Comparison of ENCODE assay signal across 14 cellular contexts in genomic region chrX:95919605-95920004, GRCh38.
DNase-seq lines count a peak whose midpoint lies in the region; ATAC-seq lines count a peak whose summit lies in the region.
"Had no signal": no experiment of that assay in that cellular context is flagged by ENCODE, and none has a peak within 500 bp of the region (broad histone marks: within the 10 kb centered on the region; RNA-seq: fewer than 3 reads in every experiment).

No MANE protein-coding gene starts in this region.

- no peak for ATAC-seq in T-helper 17 cell
- no peak for ATAC-seq in activated CD8-positive, alpha-beta memory T cell treated with anti-CD3 and anti-CD28 coated beads, Interleukin-2, amount 10 ng/mL, durations not matched to agents 7 days and 5 days
- ATAC-seq: GM12878 had no signal

- peak overlapping the region; percentile 11 for H3K27ac Mint-ChIP-seq in T-helper 17 cell
- H3K27ac Mint-ChIP-seq in activated CD4-positive, alpha-beta T cell treated with anti-CD3 and anti-CD28 coated beads, Interleukin-2, amount 10 ng/mL, durations not matched to agents 24 days and 14 days: no peak overlapping the region
- H3K27ac Mint-ChIP-seq in activated CD8-positive, alpha-beta memory T cell treated with anti-CD3 and anti-CD28 coated beads, Interleukin-2, amount 10 ng/mL, durations not matched to agents 7 days and 5 days: no peak overlapping the region
- H3K27ac Mint-ChIP-seq: CD4-positive, CD25-positive, alpha-beta regulatory T cell had no signal

- no peaks in the 10 kb centered on the region for H3K9me3 Mint-ChIP-seq in activated CD4-positive, alpha-beta T cell treated with anti-CD3 and anti-CD28 coated beads, Interleukin-2, amount 10 ng/mL, durations not matched to agents 24 days and 14 days
- peaks cover 6% of the 10 kb centered on the region for H3K9me3 Mint-ChIP-seq in activated CD8-positive, alpha-beta memory T cell treated with anti-CD3 and anti-CD28 coated beads, Interleukin-2, amount 10 ng/mL, durations not matched to agents 7 days and 5 days (ENCODE audit: low read depth)

- intact Hi-C loops in activated CD4-positive, alpha-beta T cell treated with anti-CD3 and anti-CD28 coated beads, Interleukin-2, amount 10 ng/mL, durations not matched to agents 24 days and 14 days (cut with micrococcal nuclease): no loop called here

- CTCF ChIA-PET in activated CD8-positive, alpha-beta memory T cell treated with anti-CD3 and anti-CD28 coated beads, Interleukin-2, amount 10 ng/mL, durations not matched to agents 7 days and 5 days (lab: Charles Lee): no interaction called here

- no peaks in the 10 kb centered on the region for H3K9me3 ChIP-seq in T-helper 17 cell (ENCODE audit: control insufficient read depth, low read length, poor library complexity, severe bottlenecking)
- H3K9me3 ChIP-seq: BLaER1 treated with 17β-estradiol and CSF1 and Interleukin-3, amounts not matched to agents 10 nM and 100 nM had no signal

- H3K36me3 Mint-ChIP-seq in T-helper 17 cell (ENCODE audit: low read depth): no peaks in the 10 kb centered on the region
- no peaks in the 10 kb centered on the region for H3K36me3 Mint-ChIP-seq in activated CD4-positive, alpha-beta T cell treated with anti-CD3 and anti-CD28 coated beads, Interleukin-2, amount 10 ng/mL, durations not matched to agents 24 days and 14 days (ENCODE audit: low read depth)
- no peaks in the 10 kb centered on the region for H3K36me3 Mint-ChIP-seq in activated CD8-positive, alpha-beta memory T cell treated with anti-CD3 and anti-CD28 coated beads, Interleukin-2, amount 10 ng/mL, durations not matched to agents 7 days and 5 days
- H3K36me3 Mint-ChIP-seq: CD4-positive, CD25-positive, alpha-beta regulatory T cell had no signal

- no peaks in the 10 kb centered on the region for H3K27me3 Mint-ChIP-seq in T-helper 17 cell
- H3K27me3 Mint-ChIP-seq in activated CD4-positive, alpha-beta T cell treated with anti-CD3 and anti-CD28 coated beads, Interleukin-2, amount 10 ng/mL, durations not matched to agents 24 days and 14 days: no peaks in the 10 kb centered on the region
- H3K27me3 Mint-ChIP-seq in activated CD8-positive, alpha-beta memory T cell treated with anti-CD3 and anti-CD28 coated beads, Interleukin-2, amount 10 ng/mL, durations not matched to agents 7 days and 5 days: no peaks in the 10 kb centered on the region
- H3K27me3 Mint-ChIP-seq: CD4-positive, CD25-positive, alpha-beta regulatory T cell had no signal

- H3K4me3 Mint-ChIP-seq in T-helper 17 cell: no peak overlapping the region
- H3K4me3 Mint-ChIP-seq in activated CD4-positive, alpha-beta T cell treated with anti-CD3 and anti-CD28 coated beads, Interleukin-2, amount 10 ng/mL, durations not matched to agents 24 days and 14 days: no peak overlapping the region
- no peak overlapping the region for H3K4me3 Mint-ChIP-seq in activated CD8-positive, alpha-beta memory T cell treated with anti-CD3 and anti-CD28 coated beads, Interleukin-2, amount 10 ng/mL, durations not matched to agents 7 days and 5 days
- H3K4me3 Mint-ChIP-seq: CD4-positive, CD25-positive, alpha-beta regulatory T cell had no signal

- no peaks in the 10 kb centered on the region for H3K4me1 Mint-ChIP-seq in T-helper 17 cell
- H3K4me1 Mint-ChIP-seq in activated CD4-positive, alpha-beta T cell treated with anti-CD3 and anti-CD28 coated beads, Interleukin-2, amount 10 ng/mL, durations not matched to agents 24 days and 14 days: no peaks in the 10 kb centered on the region
- H3K4me1 Mint-ChIP-seq in activated CD8-positive, alpha-beta memory T cell treated with anti-CD3 and anti-CD28 coated beads, Interleukin-2, amount 10 ng/mL, durations not matched to agents 7 days and 5 days: no peaks in the 10 kb centered on the region
- H3K4me1 Mint-ChIP-seq: CD4-positive, CD25-positive, alpha-beta regulatory T cell had no signal

- DNase-seq in DMS53 (lab: John Stamatoyannopoulos, UW): peak; percentile 7
- DNase-seq in DMS53 treated with DMSO at 0.1 percent for 48 hours (lab: John Stamatoyannopoulos, UW; ENCODE audit: unreplicated experiment): no peak
- no peak for DNase-seq in T-helper 17 cell
- DNase-seq in iPS-NIHi7 (ENCODE audit: extremely low spot score): peak; percentile 22
- no peak for DNase-seq in activated CD4-positive, alpha-beta T cell treated with anti-CD3 and anti-CD28 coated beads, Interleukin-2, amount 10 ng/mL, durations not matched to agents 24 days and 14 days
- DNase-seq in activated CD8-positive, alpha-beta memory T cell treated with anti-CD3 and anti-CD28 coated beads, Interleukin-2, amount 50 U/mL, for 4 hours: no peak
- DNase-seq in activated CD8-positive, alpha-beta memory T cell treated with anti-CD3 and anti-CD28 coated beads, Interleukin-2, amount 10 ng/mL, durations not matched to agents 7 days and 5 days: no peak
- DNase-seq: ACHN; CD4-positive, CD25-positive, alpha-beta regulatory T cell; DMS79; GM23248; H7 had no signal

Comparison
In these comparisons a context has a peak if more than half of its experiments do, and no peak if none do; other contexts are left out.
1. DNase-seq: peak in DMS53 (single experiment) and iPS-NIHi7 (single experiment); none in DMS53 treated with DMSO at 0.1 percent for 48 hours (single experiment), T-helper 17 cell (0 of 3), activated CD4-positive, alpha-beta T cell treated with anti-CD3 and anti-CD28 coated beads, Interleukin-2, amount 10 ng/mL, durations not matched to agents 24 days and 14 days (single experiment), activated CD8-positive, alpha-beta memory T cell treated with anti-CD3 and anti-CD28 coated beads, Interleukin-2, amount 50 U/mL, for 4 hours (single experiment) and activated CD8-positive, alpha-beta memory T cell treated with anti-CD3 and anti-CD28 coated beads, Interleukin-2, amount 10 ng/mL, durations not matched to agents 7 days and 5 days (single experiment).